Comparison of ENCODE assay signal across 10 cellular contexts in the genomic region with DNA sequence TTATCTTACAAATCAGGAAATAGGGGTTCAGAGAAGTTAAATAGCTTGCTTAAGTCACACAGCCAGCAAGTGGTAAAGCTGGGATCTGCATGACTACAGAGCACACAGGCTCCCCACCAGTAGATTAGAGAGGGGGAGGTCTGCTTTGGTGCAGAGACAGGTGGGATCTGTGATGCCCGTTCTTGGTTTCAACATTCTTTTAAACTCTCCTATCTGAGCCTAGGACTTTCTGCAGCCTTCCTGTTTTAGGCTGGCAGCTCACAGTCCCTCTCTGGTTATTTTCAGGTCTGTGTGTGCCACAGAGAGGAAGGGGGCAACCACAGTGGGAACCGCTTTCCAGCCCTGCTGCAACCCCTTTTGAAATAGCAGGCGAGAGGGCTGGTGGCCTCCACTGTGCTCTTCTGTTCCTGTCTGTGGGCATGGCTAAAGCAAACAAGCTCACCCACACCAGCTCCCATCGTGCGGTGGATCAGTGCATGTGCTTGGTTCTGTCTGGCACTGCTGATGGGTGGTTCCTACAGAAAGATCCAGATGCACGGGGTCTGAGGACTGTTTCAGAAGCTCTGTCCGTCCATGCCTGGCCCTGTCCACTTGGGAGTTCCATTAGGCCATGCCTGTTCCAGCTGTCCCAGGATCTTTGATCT. TPM values are rescaled to one million over a fixed set of nuclear protein-coding genes. Genes with fewer than 3 reads are reported as not detected.
DNase-seq lines count a peak whose midpoint lies in the region; TF ChIP-seq lines count a peak whose summit lies in the region.
"Had no signal": no experiment of that assay in that cellular context is flagged by ENCODE, and none has a peak within 500 bp of the region (broad histone marks: within the 10 kb centered on the region; RNA-seq: fewer than 3 reads in every experiment).

No MANE protein-coding gene starts in this region.

- no peak for TF ChIP-seq RAD21 in liver (IDR thresholded peaks at IDR 0.05)

- no peak overlapping the region for H3K27ac Mint-ChIP-seq in progenitor cell of endocrine pancreas

- no peaks in the 10 kb centered on the region for H3K9me3 ChIP-seq in liver (ENCODE audit: control insufficient read depth in 4 of 4, low read length in 3 of 4)
- H3K9me3 ChIP-seq: gastrocnemius medialis had no signal

- no peaks in the 10 kb centered on the region for H3K36me3 Mint-ChIP-seq in progenitor cell of endocrine pancreas (ENCODE audit: insufficient read depth)

- H3K4me3 Mint-ChIP-seq in progenitor cell of endocrine pancreas (ENCODE audit: low read depth), result no peak overlapping the region

- no peak overlapping the region for H3K9ac ChIP-seq in liver (ENCODE audit: low read depth in 1 of 2, low read length in 2 of 2)

- TF ChIP-seq CTCF in C4-2B (conservative IDR thresholded peaks at IDR 0.05) (no peak), liver (IDR thresholded peaks at IDR 0.05; ENCODE audit: low read depth, low read length, missing input control) (no peak), progenitor cell of endocrine pancreas (IDR thresholded peaks at IDR 0.05; ENCODE audit: unreplicated experiment) (no peak)

- H3K9me3 Mint-ChIP-seq in progenitor cell of endocrine pancreas (ENCODE audit: low read depth), result no peaks in the 10 kb centered on the region

- H3K27ac ChIP-seq in C4-2B (peak overlapping the region; percentile 97), liver (ENCODE audit: low read depth in 1 of 2, low read length in 2 of 2) (peak overlapping the region; percentile 55 to 100)

- H3K27me3 ChIP-seq in liver (ENCODE audit: control insufficient read depth in 4 of 4, insufficient read depth in 4 of 4, low read length in 3 of 4), result no peaks in the 10 kb centered on the region
- H3K27me3 ChIP-seq: gastrocnemius medialis had no signal

- H3K36me3 ChIP-seq in liver (ENCODE audit: control insufficient read depth in 4 of 4, insufficient read depth in 3 of 4, low read depth in 1 of 4, low read length in 3 of 4), result no peaks in the 10 kb centered on the region
- H3K36me3 ChIP-seq: gastrocnemius medialis had no signal

- peaks cover 0 to 24% (median 9%) of the 10 kb centered on the region in 4 donors for H3K4me1 ChIP-seq in liver (ENCODE audit: control insufficient read depth in 4 of 4, insufficient read depth in 4 of 4, low read length in 3 of 4)

- peaks cover 39% of the 10 kb centered on the region for H3K27me3 Mint-ChIP-seq in progenitor cell of endocrine pancreas

- no peak overlapping the region for H3K4me3 ChIP-seq in liver (ENCODE audit: low read depth in 1 of 3, low read length in 3 of 3)
- H3K4me3 ChIP-seq: gastrocnemius medialis had no signal

- peaks cover 18% of the 10 kb centered on the region for H3K4me1 Mint-ChIP-seq in progenitor cell of endocrine pancreas (ENCODE audit: low read depth)

- DNase-seq in KG1 (lab: John Stamatoyannopoulos, UW) (peak; percentile 74), cerebellar cortex (ENCODE audit: low spot score) (no peak), COR-L47 (lab: John Stamatoyannopoulos, UW) (no peak), progenitor cell of endocrine pancreas (ENCODE audit: low spot score, unreplicated experiment) (no peak)
- DNase-seq in activated CD4-positive, alpha-beta T cell treated with anti-CD3 and anti-CD28 coated beads for 4 hours, result peak; percentile 32 to 39
- no peak for DNase-seq in effector CD4-positive, alpha-beta T cell
- DNase-seq: gastrocnemius medialis, SHP77 treated with DMSO at 0.1 percent for 48 hours had no signal

- WGBS in liver, result 70% methylated on average over 7 of the region's 7 CpGs

TF ChIP-seq in liver, 16 proteins besides CTCF, POLR2A, EP300 and RAD21:
- TF ChIP-seq NR2F2 (IDR thresholded peaks at IDR 0.05) (no peak), JUND (IDR thresholded peaks at IDR 0.05) (no peak), RXRA (IDR thresholded peaks at IDR 0.05) (no peak)
- TF ChIP-seq, protein P1, sequence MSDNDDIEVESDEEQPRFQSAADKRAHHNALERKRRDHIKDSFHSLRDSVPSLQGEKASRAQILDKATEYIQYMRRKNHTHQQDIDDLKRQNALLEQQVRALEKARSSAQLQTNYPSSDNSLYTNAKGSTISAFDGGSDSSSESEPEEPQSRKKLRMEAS (IDR thresholded peaks at IDR 0.05), result peak; percentile 33
- TF ChIP-seq, protein P2, sequence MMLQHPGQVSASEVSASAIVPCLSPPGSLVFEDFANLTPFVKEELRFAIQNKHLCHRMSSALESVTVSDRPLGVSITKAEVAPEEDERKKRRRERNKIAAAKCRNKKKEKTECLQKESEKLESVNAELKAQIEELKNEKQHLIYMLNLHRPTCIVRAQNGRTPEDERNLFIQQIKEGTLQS (IDR thresholded peaks at IDR 0.05), result no peak

RNA-seq across cellular contexts. Expression of a gene that starts 1.7 kb away (rescaled TPM):
- total RNA-seq in liver, result 10 to 100 TPM; 47.0 to 67.6 TPM
- polyA plus RNA-seq in liver, result 10 to 100 TPM; 18.8 to 23.6 TPM
- total RNA-seq in progenitor cell of endocrine pancreas, result 2.0 and 3.1 TPM in 2 replicates

Comparison
In these comparisons a context has a peak if more than half of its experiments do, and no peak if none do; other contexts are left out.
1. DNase-seq: peak in KG1 (single experiment) and activated CD4-positive, alpha-beta T cell treated with anti-CD3 and anti-CD28 coated beads for 4 hours (2 of 2); none in cerebellar cortex (single experiment), COR-L47 (single experiment), progenitor cell of endocrine pancreas (single experiment) and effector CD4-positive, alpha-beta T cell (single experiment).
2. RNA of a gene that starts 1.7 kb away (total RNA-seq): 47.0 to 67.6 TPM in liver; 2.0 to 3.1 TPM in progenitor cell of endocrine pancreas; every median in the first group is over 10 times any median in the second.